In the genomic region with DNA sequence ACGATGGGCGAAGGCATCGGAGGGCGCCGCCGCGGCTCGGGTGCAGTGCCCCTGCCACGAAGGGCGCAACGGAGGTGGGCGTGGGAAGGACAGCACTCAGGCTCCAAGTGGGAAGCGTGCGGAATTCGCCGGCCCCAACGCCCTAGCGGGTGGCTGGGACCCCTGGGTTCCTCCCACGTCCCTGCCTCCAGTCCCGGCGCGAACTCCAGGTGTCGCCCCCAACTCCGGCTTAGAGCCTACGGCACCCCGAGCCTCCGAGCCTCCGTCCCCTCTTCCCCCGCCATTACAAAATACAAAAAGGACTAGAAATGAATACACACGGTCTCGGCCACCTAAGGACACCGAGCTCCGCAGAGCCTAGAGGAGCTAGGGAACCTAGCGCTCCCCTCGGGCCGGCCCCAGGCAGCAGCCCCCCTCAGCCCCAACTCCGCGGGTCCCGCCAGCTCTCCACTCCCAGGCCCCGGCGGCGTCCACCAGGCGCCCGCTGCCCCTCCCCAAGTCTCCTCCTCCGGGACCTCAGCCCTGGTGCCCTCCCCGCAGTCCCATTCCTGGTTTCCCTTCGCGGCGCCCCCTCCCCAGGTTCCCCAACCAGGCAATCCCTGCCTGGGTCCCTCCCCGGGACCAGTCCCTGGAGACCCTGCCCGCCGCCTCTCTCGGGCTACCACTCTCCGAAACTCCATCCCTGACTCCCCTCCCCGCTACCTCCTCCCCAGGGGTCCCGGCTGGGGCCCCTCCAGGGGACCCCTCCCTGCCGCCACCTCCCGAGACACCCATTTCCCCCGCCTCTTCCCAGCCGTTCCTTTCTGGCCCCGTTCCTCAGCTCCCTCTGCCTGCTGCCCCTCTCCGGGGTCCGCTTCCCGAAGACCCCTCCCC, we compare ENCODE assay signal across 8 cellular contexts. TPM values are rescaled to one million over a fixed set of nuclear protein-coding genes. Genes with fewer than 3 reads are reported as not detected.
DNase-seq lines count a peak whose midpoint lies in the region; ATAC-seq and TF ChIP-seq lines count a peak whose summit lies in the region.

No MANE protein-coding gene starts in this region.

- H3K27me3 Mint-ChIP-seq in WTC11 (ENCODE audit: low read depth), result peaks cover 38% of the 10 kb centered on the region

- intact Hi-C loops in left cardiac atrium (cut with DNase I), result no loop called here
- intact Hi-C loops in sciatic nerve (cut with DNase I), result no loop called here

- peak overlapping the region; percentile 2; the same call in 1 of the 2 replicates for H3K4me3 ChIP-seq in GM08714 (ENCODE audit: low read length)

- H3K36me3 Mint-ChIP-seq in WTC11, result no peaks in the 10 kb centered on the region

- H3K9me3 Mint-ChIP-seq in WTC11, result no peaks in the 10 kb centered on the region

- CTCF ChIA-PET in WTC11 (lab: Charles Lee), result interaction anchor here (1.1 to 1.2 kb wide), 3 partner anchors 18 to 61 kb away, joined by 3 to 12 read pairs (median 8); no protein-coding TSS in a partner anchor

- POLR2A ChIA-PET in WTC11 (lab: Charles Lee), result no interaction called here

- H3K4me1 Mint-ChIP-seq in WTC11, result peaks cover 27% of the 10 kb centered on the region

- ATAC-seq in WTC11 (peak; percentile 32), left cardiac atrium (peak; percentile 39 to 51), sciatic nerve (peak; percentile 69), HG03175 (IDR thresholded peaks at IDR 0.05; ENCODE audit: unreplicated experiment) (no peak)

- H3K27ac Mint-ChIP-seq in WTC11, result no peak overlapping the region

- no peak for TF ChIP-seq CTCF in WTC11 (IDR thresholded peaks at IDR 0.05)

- peak overlapping the region; percentile 94 for H3K4me3 Mint-ChIP-seq in WTC11

- DNase-seq in WTC11 (ENCODE audit: low spot score) (peak; percentile 56), left cardiac atrium (no peak), sciatic nerve (ENCODE audit: low spot score) (no peak), DMS153 (lab: John Stamatoyannopoulos, UW) (no peak), iPS-NIHi11 (ENCODE audit: low spot score) (no peak)
- DNase-seq in stimulated activated CD4-positive, alpha-beta T cell treated with anti-CD3 and anti-CD28 coated beads, Interleukin-15, amount 100 ng/mL, for 24 hours, result no peak

TF ChIP-seq in WTC11, 78 proteins besides CTCF, POLR2A, EP300 and RAD21:
- TF ChIP-seq, protein P1, sequence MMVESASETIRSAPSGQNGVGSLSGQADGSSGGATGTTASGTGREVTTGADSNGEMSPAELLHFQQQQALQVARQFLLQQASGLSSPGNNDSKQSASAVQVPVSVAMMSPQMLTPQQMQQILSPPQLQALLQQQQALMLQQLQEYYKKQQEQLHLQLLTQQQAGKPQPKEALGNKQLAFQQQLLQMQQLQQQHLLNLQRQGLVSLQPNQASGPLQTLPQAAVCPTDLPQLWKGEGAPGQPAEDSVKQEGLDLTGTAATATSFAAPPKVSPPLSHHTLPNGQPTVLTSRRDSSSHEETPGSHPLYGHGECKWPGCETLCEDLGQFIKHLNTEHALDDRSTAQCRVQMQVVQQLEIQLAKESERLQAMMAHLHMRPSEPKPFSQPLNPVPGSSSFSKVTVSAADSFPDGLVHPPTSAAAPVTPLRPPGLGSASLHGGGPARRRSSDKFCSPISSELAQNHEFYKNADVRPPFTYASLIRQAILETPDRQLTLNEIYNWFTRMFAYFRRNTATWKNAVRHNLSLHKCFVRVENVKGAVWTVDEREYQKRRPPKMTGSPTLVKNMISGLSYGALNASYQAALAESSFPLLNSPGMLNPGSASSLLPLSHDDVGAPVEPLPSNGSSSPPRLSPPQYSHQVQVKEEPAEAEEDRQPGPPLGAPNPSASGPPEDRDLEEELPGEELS (CRISPR knock-in tag; IDR thresholded peaks at IDR 0.05), result peak; percentile 17; the same call in 1 of the 2 replicates
- TF ChIP-seq FOXP1 (CRISPR knock-in tag; IDR thresholded peaks at IDR 0.05; ENCODE audit: borderline replicate concordance) (peak; percentile 66; the same call in 1 of the 2 replicates), MYBL2 (CRISPR knock-in tag; IDR thresholded peaks at IDR 0.05) (0 out of 2 replicates have a peak, but pooled peaks have one; percentile 48), ZNF423 (CRISPR knock-in tag; IDR thresholded peaks at IDR 0.05) (peak; percentile 89), MXD4 (CRISPR knock-in tag; IDR thresholded peaks at IDR 0.05; ENCODE audit: borderline replicate concordance) (no peak), JUN (CRISPR knock-in tag; IDR thresholded peaks at IDR 0.05) (no peak)
- TF ChIP-seq, protein P2, sequence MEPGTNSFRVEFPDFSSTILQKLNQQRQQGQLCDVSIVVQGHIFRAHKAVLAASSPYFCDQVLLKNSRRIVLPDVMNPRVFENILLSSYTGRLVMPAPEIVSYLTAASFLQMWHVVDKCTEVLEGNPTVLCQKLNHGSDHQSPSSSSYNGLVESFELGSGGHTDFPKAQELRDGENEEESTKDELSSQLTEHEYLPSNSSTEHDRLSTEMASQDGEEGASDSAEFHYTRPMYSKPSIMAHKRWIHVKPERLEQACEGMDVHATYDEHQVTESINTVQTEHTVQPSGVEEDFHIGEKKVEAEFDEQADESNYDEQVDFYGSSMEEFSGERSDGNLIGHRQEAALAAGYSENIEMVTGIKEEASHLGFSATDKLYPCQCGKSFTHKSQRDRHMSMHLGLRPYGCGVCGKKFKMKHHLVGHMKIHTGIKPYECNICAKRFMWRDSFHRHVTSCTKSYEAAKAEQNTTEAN (CRISPR knock-in tag; IDR thresholded peaks at IDR 0.05), result 0 out of 2 replicates have a peak, but pooled peaks have one; percentile 41

RNA-seq across cellular contexts. Expression of a gene that starts 1.0 kb away (rescaled TPM):
- 2.1 to 2.9 TPM (median 2.4 TPM) in 3 replicates for total RNA-seq in WTC11 (2021)
- under 1 TPM; 0.21 TPM for total RNA-seq in left cardiac atrium
- 0.31 TPM for total RNA-seq in sciatic nerve
